Comparison of ENCODE assay signal across 8 cellular contexts in genomic region chr19:14383898-14384669, GRCh38. TPM values are rescaled to one million over a fixed set of nuclear protein-coding genes. Genes with fewer than 3 reads are reported as not detected.
DNase-seq lines count a peak whose midpoint lies in the region; ATAC-seq and TF ChIP-seq lines count a peak whose summit lies in the region.

No MANE protein-coding gene starts in this region.

- H3K4me1 ChIP-seq in HCT116 (ENCODE audit: control insufficient read depth in 1 of 2, insufficient read depth in 2 of 2, low read length in 2 of 2) (peaks cover 44 to 56% of the 10 kb centered on the region in 2 experiments), vagina (peaks cover 50% of the 10 kb centered on the region), HAP-1 (peaks cover 17% of the 10 kb centered on the region)

- H3K27me3 Mint-ChIP-seq in central memory CD8-positive, alpha-beta T cell: no peaks in the 10 kb centered on the region

- peaks cover 52% of the 10 kb centered on the region for H3K4me1 Mint-ChIP-seq in central memory CD8-positive, alpha-beta T cell

- peak overlapping the region; percentile 91 for H3K4me3 Mint-ChIP-seq in central memory CD8-positive, alpha-beta T cell

- TF ChIP-seq CTCF in BJ (IDR thresholded peaks at IDR 0.05; ENCODE audit: insufficient read depth, low read depth, low read length) (no peak), HCT116 (IDR thresholded peaks at IDR 0.05 in 2 of 3, conservative IDR thresholded peaks at IDR 0.05 in 1 of 3; ENCODE audit: borderline replicate concordance in 1 of 3, insufficient read depth in 1 of 3, low read depth in 2 of 3, low read length in 2 of 3) (no peak), vagina (IDR thresholded peaks at IDR 0.05) (no peak)

- H3K36me3 ChIP-seq in BJ (ENCODE audit: control insufficient read depth, insufficient read depth, low read length) (peaks cover 3% of the 10 kb centered on the region; the same call in 1 of the 2 replicates), HCT116 (ENCODE audit: control insufficient read depth in 1 of 2, insufficient read depth in 2 of 2, low read length in 2 of 2) (peaks cover 0 to 3% of the 10 kb centered on the region in 2 experiments; a peak in 1 of 4 replicates), vagina (no peaks in the 10 kb centered on the region), HAP-1 (replicated peaks) (no peaks in the 10 kb centered on the region)

- H3K79me2 ChIP-seq in HCT116 (ENCODE audit: insufficient read depth, low read length): peaks cover 56% of the 10 kb centered on the region

- peak overlapping the region; percentile 92 for H3K4me2 ChIP-seq in HCT116 (ENCODE audit: low read length)

- intact Hi-C loops in HCT116 (cut with micrococcal nuclease) (no loop called here), vagina (cut with DNase I) (no loop called here)

- TF ChIP-seq POLR2A in HCT116 (IDR thresholded peaks at IDR 0.05; ENCODE audit: borderline replicate concordance, extremely low read depth, insufficient read depth, insufficient read length) (no peak), vagina (IDR thresholded peaks at IDR 0.05) (no peak)

- in situ Hi-C loops in HAP-1 (cut with MboI; ENCODE audit: low sequenced_read_pairs) (no loop called here), G401 (cut with HindIII; ENCODE audit: low sequenced_read_pairs) (no loop called here)

- peak overlapping the region; percentile 99 for H3K27ac Mint-ChIP-seq in central memory CD8-positive, alpha-beta T cell (ENCODE audit: low read depth)

- H3K9me3 ChIP-seq in HCT116 (ENCODE audit: control insufficient read depth in 1 of 2, insufficient read depth in 1 of 2, low read depth in 1 of 2, low read length in 2 of 2): no peaks in the 10 kb centered on the region
- H3K9me3 ChIP-seq in vagina: no peaks in the 10 kb centered on the region
- no peaks in the 10 kb centered on the region for H3K9me3 ChIP-seq in HAP-1

- H3K9me3 Mint-ChIP-seq in central memory CD8-positive, alpha-beta T cell: no peaks in the 10 kb centered on the region

- peak overlapping the region; percentile 97 for H3K27ac ChIP-seq in HCT116 (ENCODE audit: low read depth, low read length)
- H3K27ac ChIP-seq in vagina: peak overlapping the region; percentile 91

- H3K27me3 ChIP-seq in BJ (ENCODE audit: control insufficient read depth, insufficient read depth, low read length) (no peaks in the 10 kb centered on the region), HCT116 (ENCODE audit: insufficient read depth, low read length) (no peaks in the 10 kb centered on the region), vagina (no peaks in the 10 kb centered on the region), HAP-1 (ENCODE audit: low read depth) (no peaks in the 10 kb centered on the region)

- no peak for DNase-seq in BJ (ENCODE audit: low read depth)
- DNase-seq in HCT116 (ENCODE audit: low read depth, low spot score): no peak
- DNase-seq in T-helper 2 cell: peak in 3 of 5 experiments; percentile 51 to 69 (median 58)
- DNase-seq in central memory CD8-positive, alpha-beta T cell (ENCODE audit: low spot score in 2 of 2): no peak
- peak; percentile 44 for DNase-seq in myocyte (ENCODE audit: low read depth)
- no peak for DNase-seq in vagina (ENCODE audit: extremely low spot score in 2 of 2)
- no peak for DNase-seq in HAP-1 (ENCODE audit: low spot score in 2 of 2)
- DNase-seq in G401 (ENCODE audit: low spot score): no peak

- no peak overlapping the region for H2AFZ ChIP-seq in HCT116 (ENCODE audit: low read depth, low read length, poor library complexity, severe bottlenecking)

- ATAC-seq in HCT116: no peak
- no peak for ATAC-seq in central memory CD8-positive, alpha-beta T cell (replicated peaks; ENCODE audit: extremely low read depth, poor library complexity, severe bottlenecking)

- peak overlapping the region; percentile 12 for H3K4me3 ChIP-seq in BJ (ENCODE audit: low read depth, low read length)
- peak overlapping the region; percentile 77 to 96 for H3K4me3 ChIP-seq in HCT116 (replicated peaks in 1 of 2; ENCODE audit: low read depth in 1 of 2, low read length in 2 of 2)
- H3K4me3 ChIP-seq in vagina: peak overlapping the region; percentile 56 to 71
- H3K4me3 ChIP-seq in HAP-1: no peak overlapping the region

- H3K9ac ChIP-seq in HCT116 (ENCODE audit: low read length): peak overlapping the region; percentile 83

- CTCF ChIA-PET in BJ (lab: Yijun Ruan, JAX) (interaction anchor here (1.2 to 2.4 kb wide), 3 partner anchors 19 to 36 kb away, joined by 3 to 11 read pairs (median 5); no protein-coding TSS in a partner anchor), HCT116 (lab: Charles Lee) (no interaction called here)

- H3K36me3 Mint-ChIP-seq in central memory CD8-positive, alpha-beta T cell (ENCODE audit: insufficient read depth): peaks cover 85% of the 10 kb centered on the region

- POLR2A ChIA-PET in BJ (lab: Charles Lee): no interaction called here
- POLR2A ChIA-PET in HCT116 (lab: Charles Lee): interaction anchor here (0.7 to 4.3 kb wide), 2 partner anchors 20 kb away, joined by 3 to 33 read pairs; no protein-coding TSS in a partner anchor

- no TSS peak for BruUV-seq in HCT116 (replicated peaks; lab: Mats Ljungman, UMichigan)

- H3K9me2 ChIP-seq in HCT116 (ENCODE audit: insufficient read depth): no peaks in the 10 kb centered on the region

- no peak for TF ChIP-seq RAD21 in HCT116 (IDR thresholded peaks at IDR 0.05; ENCODE audit: low read depth)

- RAD21 ChIA-PET in HCT116 (lab: Charles Lee; ENCODE audit: low non-redundant PET in 1 of 2, low total read pairs in 2 of 2, uncharacterized antibody in 2 of 2, unreplicated experiment in 2 of 2): interaction anchor here in 1 of 2 experiments (1.8 kb wide), 1 partner anchor 22 kb away, joined by 3 read pairs; no protein-coding TSS in a partner anchor

- no peaks in the 10 kb centered on the region for H4K20me1 ChIP-seq in HCT116 (ENCODE audit: insufficient read depth)

TF ChIP-seq in HCT116, 20 proteins besides CTCF, POLR2A, EP300 and RAD21 (continues in another document):
- TF ChIP-seq SIN3A (IDR thresholded peaks at IDR 0.05; ENCODE audit: low read depth) (no peak), SP1 (IDR thresholded peaks at IDR 0.05; ENCODE audit: low read depth) (peak; percentile 55), ELF1 (IDR thresholded peaks at IDR 0.05; ENCODE audit: borderline replicate concordance, low read depth) (no peak), ZFX (IDR thresholded peaks at IDR 0.05) (no peak), EGR1 (IDR thresholded peaks at IDR 0.05; ENCODE audit: low read depth) (no peak), EZH2phosphoT487 (IDR thresholded peaks at IDR 0.05; ENCODE audit: borderline replicate concordance) (no peak), FOSL1 (IDR thresholded peaks at IDR 0.05; ENCODE audit: low read depth) (peak; percentile 98), SRF (IDR thresholded peaks at IDR 0.05; ENCODE audit: low read depth) (no peak), CEBPB (IDR thresholded peaks at IDR 0.05; ENCODE audit: low read depth) (no peak), EZH2 (IDR thresholded peaks at IDR 0.05) (no peak)
- TF ChIP-seq, protein P1, sequence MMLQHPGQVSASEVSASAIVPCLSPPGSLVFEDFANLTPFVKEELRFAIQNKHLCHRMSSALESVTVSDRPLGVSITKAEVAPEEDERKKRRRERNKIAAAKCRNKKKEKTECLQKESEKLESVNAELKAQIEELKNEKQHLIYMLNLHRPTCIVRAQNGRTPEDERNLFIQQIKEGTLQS (IDR thresholded peaks at IDR 0.05): no peak
- TF ChIP-seq, protein P2, sequence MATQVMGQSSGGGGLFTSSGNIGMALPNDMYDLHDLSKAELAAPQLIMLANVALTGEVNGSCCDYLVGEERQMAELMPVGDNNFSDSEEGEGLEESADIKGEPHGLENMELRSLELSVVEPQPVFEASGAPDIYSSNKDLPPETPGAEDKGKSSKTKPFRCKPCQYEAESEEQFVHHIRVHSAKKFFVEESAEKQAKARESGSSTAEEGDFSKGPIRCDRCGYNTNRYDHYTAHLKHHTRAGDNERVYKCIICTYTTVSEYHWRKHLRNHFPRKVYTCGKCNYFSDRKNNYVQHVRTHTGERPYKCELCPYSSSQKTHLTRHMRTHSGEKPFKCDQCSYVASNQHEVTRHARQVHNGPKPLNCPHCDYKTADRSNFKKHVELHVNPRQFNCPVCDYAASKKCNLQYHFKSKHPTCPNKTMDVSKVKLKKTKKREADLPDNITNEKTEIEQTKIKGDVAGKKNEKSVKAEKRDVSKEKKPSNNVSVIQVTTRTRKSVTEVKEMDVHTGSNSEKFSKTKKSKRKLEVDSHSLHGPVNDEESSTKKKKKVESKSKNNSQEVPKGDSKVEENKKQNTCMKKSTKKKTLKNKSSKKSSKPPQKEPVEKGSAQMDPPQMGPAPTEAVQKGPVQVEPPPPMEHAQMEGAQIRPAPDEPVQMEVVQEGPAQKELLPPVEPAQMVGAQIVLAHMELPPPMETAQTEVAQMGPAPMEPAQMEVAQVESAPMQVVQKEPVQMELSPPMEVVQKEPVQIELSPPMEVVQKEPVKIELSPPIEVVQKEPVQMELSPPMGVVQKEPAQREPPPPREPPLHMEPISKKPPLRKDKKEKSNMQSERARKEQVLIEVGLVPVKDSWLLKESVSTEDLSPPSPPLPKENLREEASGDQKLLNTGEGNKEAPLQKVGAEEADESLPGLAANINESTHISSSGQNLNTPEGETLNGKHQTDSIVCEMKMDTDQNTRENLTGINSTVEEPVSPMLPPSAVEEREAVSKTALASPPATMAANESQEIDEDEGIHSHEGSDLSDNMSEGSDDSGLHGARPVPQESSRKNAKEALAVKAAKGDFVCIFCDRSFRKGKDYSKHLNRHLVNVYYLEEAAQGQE (IDR thresholded peaks at IDR 0.05; ENCODE audit: low read depth): no peak

RNA-seq across cellular contexts. Expression of gene ADGRE5, which starts 2.8 kb away (rescaled TPM):
- polyA plus RNA-seq in BJ (2011; rRNA removed): 27.1 and 64.4 TPM in 2 replicates
- polyA minus RNA-seq in BJ (2011; rRNA and poly(A)+ RNA removed): 30.7 and 36.9 TPM in 2 replicates
- total RNA-seq in HCT116 (2021; ENCODE audit: unreplicated experiment) (98.1 TPM), myocyte (32.5 and 85.6 TPM in 2 replicates), vagina (43.5 TPM)
- polyA plus RNA-seq in HCT116 (2012): 127 and 132 TPM in 2 replicates
- polyA plus RNA-seq in myocyte (2012): 73.3 TPM
- total RNA-seq in G401 (2014; rRNA removed; shearing (Covaris generic)): 25.3 and 28.1 TPM in 2 replicates

RNA-seq across cellular contexts. Expression of gene DDX39A, which starts 35.1 kb away (rescaled TPM):
- 37.9 and 64.0 TPM in 2 replicates for polyA plus RNA-seq in BJ (2011; rRNA removed)
- 28.6 and 32.7 TPM in 2 replicates for polyA minus RNA-seq in BJ (2011; rRNA and poly(A)+ RNA removed)
- total RNA-seq in HCT116 (2021; ENCODE audit: unreplicated experiment) (152 TPM), myocyte (63.4 and 73.0 TPM in 2 replicates), vagina (81.8 TPM)
- 164 and 169 TPM in 2 replicates for polyA plus RNA-seq in HCT116 (2012)
- 56.0 TPM for polyA plus RNA-seq in myocyte (2012)
- total RNA-seq in G401 (2014; rRNA removed; shearing (Covaris generic)): 181 and 204 TPM in 2 replicates

RNA-seq across cellular contexts. Expression of gene PKN1, which starts 49.0 kb away (rescaled TPM):
- polyA plus RNA-seq in BJ (2011; rRNA removed): 73.5 and 117 TPM in 2 replicates
- polyA minus RNA-seq in BJ (2011; rRNA and poly(A)+ RNA removed): 102 and 151 TPM in 2 replicates
- total RNA-seq in HCT116 (2021; ENCODE audit: unreplicated experiment) (248 TPM), myocyte (91.8 and 94.9 TPM in 2 replicates), vagina (72.7 TPM)
- 238 and 241 TPM in 2 replicates for polyA plus RNA-seq in HCT116 (2012)
- polyA plus RNA-seq in myocyte (2012): 124 TPM
- total RNA-seq in G401 (2014; rRNA removed; shearing (Covaris generic)): 94.8 and 98.6 TPM in 2 replicates

Comparison
In these comparisons a context has a peak if more than half of its experiments do, and no peak if none do; other contexts are left out.
1. DNase-seq: peak in T-helper 2 cell (3 of 5) and myocyte (single experiment); none in BJ (single experiment), HCT116 (single experiment), central memory CD8-positive, alpha-beta T cell (0 of 2), vagina (0 of 2), HAP-1 (0 of 2) and G401 (single experiment).